In the genomic region with DNA sequence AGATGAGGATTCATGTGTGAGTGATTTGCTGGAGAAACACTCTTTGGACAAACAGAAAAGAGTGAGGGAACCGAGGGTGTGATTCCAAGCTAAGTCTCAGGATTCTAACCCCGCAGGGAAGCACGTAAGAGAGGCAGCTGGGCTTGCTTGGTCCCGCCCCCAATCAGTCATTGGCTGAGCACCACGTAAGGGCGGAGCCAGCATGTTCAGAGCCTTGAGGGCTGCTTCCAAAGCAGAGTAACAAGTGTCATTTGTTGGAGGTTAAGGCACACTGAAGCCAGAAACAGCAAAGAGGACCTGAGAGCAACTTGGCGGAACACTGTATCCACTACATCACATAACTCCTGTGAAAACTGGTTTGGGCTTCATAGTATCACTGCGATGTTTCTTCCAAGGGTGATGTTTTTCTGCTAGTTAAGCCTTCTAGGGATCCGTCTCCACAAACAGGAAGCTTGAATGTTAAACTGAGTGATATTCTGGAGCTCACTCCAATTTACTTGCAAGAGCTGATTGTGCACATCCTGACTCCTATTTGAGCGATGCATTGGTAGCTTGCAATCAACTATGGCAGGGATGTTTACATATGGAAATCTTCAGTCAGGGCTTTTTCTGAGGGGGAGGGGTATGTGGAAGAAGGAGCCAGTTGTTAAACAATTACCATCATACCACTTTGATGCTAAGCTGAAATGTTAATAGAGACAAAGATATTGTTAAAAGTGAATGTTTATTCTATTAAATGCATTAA, we compare ENCODE assay signal across 11 cellular contexts. TPM values are rescaled to one million over a fixed set of nuclear protein-coding genes. Genes with fewer than 3 reads are reported as not detected.
DNase-seq lines count a peak whose midpoint lies in the region; ATAC-seq, FAIRE-seq and TF ChIP-seq lines count a peak whose summit lies in the region.
"Had no signal": no experiment of that assay in that cellular context is flagged by ENCODE, and none has a peak within 500 bp of the region (broad histone marks: within the 10 kb centered on the region; RNA-seq: fewer than 3 reads in every experiment).

No MANE protein-coding gene starts in this region.

- no peaks in the 10 kb centered on the region for H4K20me1 ChIP-seq in HepG2 (ENCODE audit: insufficient read depth, low read length)

- H3K4me2 ChIP-seq in HepG2 (ENCODE audit: low read depth, low read length), result no peak overlapping the region

- TF ChIP-seq POLR2A in esophagus muscularis mucosa (IDR thresholded peaks at IDR 0.05; ENCODE audit: low read depth) (no peak), HepG2 (IDR thresholded peaks at IDR 0.05; ENCODE audit: insufficient read depth in 1 of 2, low read depth in 2 of 2, low read length in 2 of 2) (no peak)

- no peak overlapping the region for H3K4me3 ChIP-seq in colonic mucosa
- no peak overlapping the region for H3K4me3 ChIP-seq in esophagus muscularis mucosa
- H3K4me3 ChIP-seq in HepG2 (replicated peaks in 1 of 3; ENCODE audit: insufficient read depth in 1 of 3, low read depth in 2 of 3, low read length in 3 of 3), result no peak overlapping the region
- no peak overlapping the region for H3K4me3 ChIP-seq in brain microvascular endothelial cell (ENCODE audit: low read depth, low read length)

- H3K27me3 ChIP-seq in colonic mucosa, result no peaks in the 10 kb centered on the region
- peaks cover 0 to 9% (median 0%) of the 10 kb centered on the region in 4 donors for H3K27me3 ChIP-seq in esophagus muscularis mucosa
- H3K27me3 ChIP-seq in HepG2 (ENCODE audit: control insufficient read depth in 1 of 2, insufficient read depth in 2 of 2, low read length in 2 of 2), result no peaks in the 10 kb centered on the region
- no peaks in the 10 kb centered on the region for H3K27me3 ChIP-seq in brain microvascular endothelial cell (replicated peaks)

- TF ChIP-seq RAD21 in HepG2 (CRISPR knock-in tag; IDR thresholded peaks at IDR 0.05), result no peak

- in situ Hi-C loops in HepG2 (cut with HindIII; ENCODE audit: extremely low pct_ligation_motif_present, low pct_unique_long_range_greater_than_20kb), result no loop called here
- in situ Hi-C loops in brain microvascular endothelial cell (cut with HindIII; ENCODE audit: low pct_ligation_motif_present, low sequenced_read_pairs), result no loop called here

- H3K9me3 ChIP-seq in colonic mucosa, result no peaks in the 10 kb centered on the region
- H3K9me3 ChIP-seq in esophagus muscularis mucosa, result no peaks in the 10 kb centered on the region
- no peaks in the 10 kb centered on the region for H3K9me3 ChIP-seq in HepG2 (ENCODE audit: low read length)

- H3K9ac ChIP-seq in colonic mucosa (ENCODE audit: low read depth in 2 of 2, low read length in 2 of 2) (no peak overlapping the region), HepG2 (ENCODE audit: insufficient read depth, low read depth, low read length) (no peak overlapping the region)

- H3K4me1 ChIP-seq in colonic mucosa, result no peaks in the 10 kb centered on the region
- no peaks in the 10 kb centered on the region for H3K4me1 ChIP-seq in esophagus muscularis mucosa
- H3K4me1 ChIP-seq in HepG2 (ENCODE audit: insufficient read depth, low read length), result no peaks in the 10 kb centered on the region

- TF ChIP-seq CTCF in colonic mucosa (IDR thresholded peaks at IDR 0.05) (no peak), esophagus muscularis mucosa (IDR thresholded peaks at IDR 0.05) (no peak), HepG2 (CRISPR knock-in tag; IDR thresholded peaks at IDR 0.05) (no peak), brain microvascular endothelial cell (IDR thresholded peaks at IDR 0.05; ENCODE audit: low read depth, low read length, missing control alignments) (no peak)

- POLR2A ChIA-PET in HepG2 (lab: Yijun Ruan, JAX), result no interaction called here

- no peak for ATAC-seq in HepG2
- no peak for ATAC-seq in HG03045 (IDR thresholded peaks at IDR 0.05; ENCODE audit: unreplicated experiment)

- DNase-seq in DMS53 treated with DMSO at 0.1 percent for 48 hours (lab: John Stamatoyannopoulos, UW; ENCODE audit: unreplicated experiment), result peak; percentile 37
- peak; percentile 69 for DNase-seq in NCI-H1436 (lab: John Stamatoyannopoulos, UW)
- peak; percentile 19 for DNase-seq in colonic mucosa
- peak; percentile 19 for DNase-seq in mucosa of gallbladder (ENCODE audit: low spot score)
- no peak for DNase-seq in esophagus muscularis mucosa (ENCODE audit: extremely low spot score)
- DNase-seq in HepG2 (ENCODE audit: low spot score), result no peak
- no peak for DNase-seq in brain microvascular endothelial cell
- DNase-seq: activated CD4-positive, CD25-positive, alpha-beta regulatory T cell treated with anti-CD3 and anti-CD28 coated beads, Interleukin-2, amount 50 U/mL, for 72 hours; immature natural killer cell had no signal

- no peak for FAIRE-seq in HepG2 (lab: Jason Lieb, UNC)

- H2AFZ ChIP-seq in HepG2 (ENCODE audit: low read length), result no peak overlapping the region

- no TSS peak for BruUV-seq in HepG2 (replicated peaks; lab: Mats Ljungman, UMichigan)

- H3K27ac ChIP-seq in colonic mucosa (no peak overlapping the region), esophagus muscularis mucosa (replicated peaks in 1 of 4) (no peak overlapping the region), HepG2 (ENCODE audit: extremely low read length, insufficient read depth, low read length) (no peak overlapping the region), brain microvascular endothelial cell (no peak overlapping the region)

- intact Hi-C loops in colonic mucosa (cut with DNase I) (no loop called here), esophagus muscularis mucosa (cut with DNase I) (no loop called here), HepG2 (cut with micrococcal nuclease; ENCODE audit: unreplicated experiment) (no loop called here)

- no peaks in the 10 kb centered on the region for H3K79me2 ChIP-seq in HepG2 (ENCODE audit: insufficient read depth, low read length)

- TF ChIP-seq EP300 in esophagus muscularis mucosa (IDR thresholded peaks at IDR 0.05) (no peak), HepG2 (IDR thresholded peaks at IDR 0.05; ENCODE audit: low read depth in 2 of 2, low read length in 2 of 2) (no peak), HepG2 (CRISPR knock-in tag; IDR thresholded peaks at IDR 0.05; ENCODE audit: borderline replicate concordance) (no peak)

- 21% methylated on average over 10 of the region's 10 CpGs for WGBS in esophagus muscularis mucosa
- 12% methylated on average over 9 of the region's 10 CpGs for WGBS in HepG2 (ENCODE audit: low lambda C conversion rate)

- CTCF ChIA-PET in HepG2 (lab: Yijun Ruan, JAX; ENCODE audit: low intra/inter-chr PET ratio, low total read pairs), result no interaction called here

- H3K36me3 ChIP-seq in colonic mucosa (no peaks in the 10 kb centered on the region), esophagus muscularis mucosa (no peaks in the 10 kb centered on the region), HepG2 (replicated peaks in 1 of 2; ENCODE audit: control insufficient read depth in 1 of 2, insufficient read depth in 2 of 2, low read length in 2 of 2) (no peaks in the 10 kb centered on the region), brain microvascular endothelial cell (replicated peaks) (no peaks in the 10 kb centered on the region)

TF ChIP-seq in HepG2, 621 proteins besides CTCF, POLR2A, EP300 and RAD21 (continues in another document):
- no peak for TF ChIP-seq ZNF160 (CRISPR knock-in tag; IDR thresholded peaks at IDR 0.05)
- no peak for TF ChIP-seq ZNF326 (CRISPR knock-in tag; IDR thresholded peaks at IDR 0.05; ENCODE audit: borderline replicate concordance)
- no peak for TF ChIP-seq TBX2 (CRISPR knock-in tag; IDR thresholded peaks at IDR 0.05; ENCODE audit: borderline replicate concordance)
- no peak for TF ChIP-seq ZNF720 (CRISPR knock-in tag; IDR thresholded peaks at IDR 0.05)
- TF ChIP-seq AGO1 (IDR thresholded peaks at IDR 0.05; ENCODE audit: low read depth, low read length, poor library complexity, severe bottlenecking), result no peak

RNA-seq across cellular contexts. Expression of a gene that starts 43.3 kb away (rescaled TPM):
- total RNA-seq in colonic mucosa (under 1 TPM in 1 of 2 donors, not detected in 1; 0.30 TPM), mucosa of gallbladder (0.95 TPM), esophagus muscularis mucosa (not detected), HepG2 (2016; rRNA removed; fragmentation: Illumina TruSeq; extraction: Trizol) (not detected in 2 replicates)
- not detected in 2 replicates for total RNA-seq in HepG2 (2016; cell fraction: cytosol; rRNA removed; fragmentation: Illumina TruSeq; extraction: Trizol; ENCODE audit: low read depth)
- total RNA-seq in HepG2 (2016; cell fraction: insoluble cytoplasmic fraction; rRNA removed; fragmentation: Illumina TruSeq; extraction: Trizol), result not detected in 2 replicates
- not detected in 2 replicates for total RNA-seq in HepG2 (2016; cell fraction: membrane; rRNA removed; fragmentation: Illumina TruSeq; extraction: Trizol)
- total RNA-seq in HepG2 (2016; cell fraction: nucleus; rRNA removed; fragmentation: Illumina TruSeq; extraction: Trizol), result not detected in 2 replicates
- not detected in 2 replicates for polyA plus RNA-seq in HepG2 (2011; rRNA removed)
- not detected in 2 replicates for polyA plus RNA-seq in HepG2 (2011; cell fraction: cytosol; rRNA removed)
- not detected in 2 replicates for polyA plus RNA-seq in HepG2 (2011; cell fraction: nucleus; rRNA removed)
- not detected in 2 replicates for polyA plus RNA-seq in HepG2 (2012)
- polyA plus RNA-seq in HepG2 (2016; cell fraction: cytosol; fragmentation: Illumina TruSeq; extraction: Trizol; ENCODE audit: low read depth), result not detected in 2 replicates
- not detected in 2 replicates for polyA plus RNA-seq in HepG2 (2016; cell fraction: insoluble cytoplasmic fraction; fragmentation: Illumina TruSeq; extraction: Trizol; ENCODE audit: low read depth)
- not detected in 2 replicates for polyA plus RNA-seq in HepG2 (2016; cell fraction: membrane; fragmentation: Illumina TruSeq; extraction: Trizol; ENCODE audit: low read depth)
- polyA plus RNA-seq in HepG2 (2016; cell fraction: nucleus; fragmentation: Illumina TruSeq; extraction: Trizol; ENCODE audit: insufficient read depth, low read depth), result not detected in 2 replicates
- not detected in 2 replicates for polyA minus RNA-seq in HepG2 (2011; rRNA and poly(A)+ RNA removed; ENCODE audit: low replicate concordance)
- not detected in 2 replicates for polyA minus RNA-seq in HepG2 (2011; cell fraction: cytosol; rRNA and poly(A)+ RNA removed)
- polyA minus RNA-seq in HepG2 (2011; cell fraction: nucleus; rRNA and poly(A)+ RNA removed), result not detected in 2 replicates
- total RNA-seq: skeletal muscle tissue had no signal
- polyA plus RNA-seq: immature natural killer cell had no signal

Comparison
In these comparisons a context has a peak if more than half of its experiments do, and no peak if none do; other contexts are left out.
1. DNase-seq: peak in DMS53 treated with DMSO at 0.1 percent for 48 hours (single experiment), NCI-H1436 (single experiment), colonic mucosa (single experiment) and mucosa of gallbladder (single experiment); none in esophagus muscularis mucosa (single experiment), HepG2 (single experiment) and brain microvascular endothelial cell (single experiment).